2 cellular contexts compared by ENCODE assay signal in the genomic region with DNA sequence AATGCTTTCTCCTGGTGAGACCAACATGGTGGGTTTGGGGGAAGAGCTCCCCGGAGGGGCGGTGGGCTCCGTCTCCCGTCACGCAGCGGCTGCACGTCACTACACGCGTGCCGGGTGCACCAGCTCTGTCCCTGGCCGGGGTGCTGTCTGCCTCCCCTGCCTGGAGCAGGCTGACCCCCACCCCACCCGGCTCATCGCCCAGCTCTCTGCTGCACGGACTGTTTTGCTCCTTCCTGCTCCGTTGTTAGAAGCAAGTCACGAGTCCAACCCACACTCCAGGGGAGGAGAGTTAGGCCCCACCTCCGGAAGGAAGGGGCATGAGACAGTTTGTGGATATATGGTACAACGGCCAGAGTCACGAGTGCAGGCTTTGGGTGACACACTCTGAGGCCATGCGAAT.
TF ChIP-seq lines count a peak whose summit lies in the region.

No MANE protein-coding gene starts in this region.

TF ChIP-seq in HEK293T, 16 proteins besides CTCF, POLR2A, EP300 and RAD21 (continued from another document):
- TF ChIP-seq SUZ12 (IDR thresholded peaks at IDR 0.05), result no peak
- no peak for TF ChIP-seq SP1 (IDR thresholded peaks at IDR 0.05)
- TF ChIP-seq LEF1 (IDR thresholded peaks at IDR 0.05; ENCODE audit: borderline replicate concordance), result no peak
- TF ChIP-seq, protein P1, sequence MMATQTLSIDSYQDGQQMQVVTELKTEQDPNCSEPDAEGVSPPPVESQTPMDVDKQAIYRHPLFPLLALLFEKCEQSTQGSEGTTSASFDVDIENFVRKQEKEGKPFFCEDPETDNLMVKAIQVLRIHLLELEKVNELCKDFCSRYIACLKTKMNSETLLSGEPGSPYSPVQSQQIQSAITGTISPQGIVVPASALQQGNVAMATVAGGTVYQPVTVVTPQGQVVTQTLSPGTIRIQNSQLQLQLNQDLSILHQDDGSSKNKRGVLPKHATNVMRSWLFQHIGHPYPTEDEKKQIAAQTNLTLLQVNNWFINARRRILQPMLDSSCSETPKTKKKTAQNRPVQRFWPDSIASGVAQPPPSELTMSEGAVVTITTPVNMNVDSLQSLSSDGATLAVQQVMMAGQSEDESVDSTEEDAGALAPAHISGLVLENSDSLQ (IDR thresholded peaks at IDR 0.05), result no peak

TF ChIP-seq in GM23338, 12 proteins besides CTCF, POLR2A, EP300 and RAD21 (continued from another document):
- TF ChIP-seq JUNB (IDR thresholded peaks at IDR 0.05; ENCODE audit: unreplicated experiment), result no peak
- no peak for TF ChIP-seq EZH2phosphoT487 (IDR thresholded peaks at IDR 0.05; ENCODE audit: unreplicated experiment)
- TF ChIP-seq, protein P2, sequence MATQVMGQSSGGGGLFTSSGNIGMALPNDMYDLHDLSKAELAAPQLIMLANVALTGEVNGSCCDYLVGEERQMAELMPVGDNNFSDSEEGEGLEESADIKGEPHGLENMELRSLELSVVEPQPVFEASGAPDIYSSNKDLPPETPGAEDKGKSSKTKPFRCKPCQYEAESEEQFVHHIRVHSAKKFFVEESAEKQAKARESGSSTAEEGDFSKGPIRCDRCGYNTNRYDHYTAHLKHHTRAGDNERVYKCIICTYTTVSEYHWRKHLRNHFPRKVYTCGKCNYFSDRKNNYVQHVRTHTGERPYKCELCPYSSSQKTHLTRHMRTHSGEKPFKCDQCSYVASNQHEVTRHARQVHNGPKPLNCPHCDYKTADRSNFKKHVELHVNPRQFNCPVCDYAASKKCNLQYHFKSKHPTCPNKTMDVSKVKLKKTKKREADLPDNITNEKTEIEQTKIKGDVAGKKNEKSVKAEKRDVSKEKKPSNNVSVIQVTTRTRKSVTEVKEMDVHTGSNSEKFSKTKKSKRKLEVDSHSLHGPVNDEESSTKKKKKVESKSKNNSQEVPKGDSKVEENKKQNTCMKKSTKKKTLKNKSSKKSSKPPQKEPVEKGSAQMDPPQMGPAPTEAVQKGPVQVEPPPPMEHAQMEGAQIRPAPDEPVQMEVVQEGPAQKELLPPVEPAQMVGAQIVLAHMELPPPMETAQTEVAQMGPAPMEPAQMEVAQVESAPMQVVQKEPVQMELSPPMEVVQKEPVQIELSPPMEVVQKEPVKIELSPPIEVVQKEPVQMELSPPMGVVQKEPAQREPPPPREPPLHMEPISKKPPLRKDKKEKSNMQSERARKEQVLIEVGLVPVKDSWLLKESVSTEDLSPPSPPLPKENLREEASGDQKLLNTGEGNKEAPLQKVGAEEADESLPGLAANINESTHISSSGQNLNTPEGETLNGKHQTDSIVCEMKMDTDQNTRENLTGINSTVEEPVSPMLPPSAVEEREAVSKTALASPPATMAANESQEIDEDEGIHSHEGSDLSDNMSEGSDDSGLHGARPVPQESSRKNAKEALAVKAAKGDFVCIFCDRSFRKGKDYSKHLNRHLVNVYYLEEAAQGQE (IDR thresholded peaks at IDR 0.05; ENCODE audit: unreplicated experiment), result no peak
- no peak for TF ChIP-seq NANOG (IDR thresholded peaks at IDR 0.05; ENCODE audit: borderline replicate concordance)
- TF ChIP-seq, protein P3, sequence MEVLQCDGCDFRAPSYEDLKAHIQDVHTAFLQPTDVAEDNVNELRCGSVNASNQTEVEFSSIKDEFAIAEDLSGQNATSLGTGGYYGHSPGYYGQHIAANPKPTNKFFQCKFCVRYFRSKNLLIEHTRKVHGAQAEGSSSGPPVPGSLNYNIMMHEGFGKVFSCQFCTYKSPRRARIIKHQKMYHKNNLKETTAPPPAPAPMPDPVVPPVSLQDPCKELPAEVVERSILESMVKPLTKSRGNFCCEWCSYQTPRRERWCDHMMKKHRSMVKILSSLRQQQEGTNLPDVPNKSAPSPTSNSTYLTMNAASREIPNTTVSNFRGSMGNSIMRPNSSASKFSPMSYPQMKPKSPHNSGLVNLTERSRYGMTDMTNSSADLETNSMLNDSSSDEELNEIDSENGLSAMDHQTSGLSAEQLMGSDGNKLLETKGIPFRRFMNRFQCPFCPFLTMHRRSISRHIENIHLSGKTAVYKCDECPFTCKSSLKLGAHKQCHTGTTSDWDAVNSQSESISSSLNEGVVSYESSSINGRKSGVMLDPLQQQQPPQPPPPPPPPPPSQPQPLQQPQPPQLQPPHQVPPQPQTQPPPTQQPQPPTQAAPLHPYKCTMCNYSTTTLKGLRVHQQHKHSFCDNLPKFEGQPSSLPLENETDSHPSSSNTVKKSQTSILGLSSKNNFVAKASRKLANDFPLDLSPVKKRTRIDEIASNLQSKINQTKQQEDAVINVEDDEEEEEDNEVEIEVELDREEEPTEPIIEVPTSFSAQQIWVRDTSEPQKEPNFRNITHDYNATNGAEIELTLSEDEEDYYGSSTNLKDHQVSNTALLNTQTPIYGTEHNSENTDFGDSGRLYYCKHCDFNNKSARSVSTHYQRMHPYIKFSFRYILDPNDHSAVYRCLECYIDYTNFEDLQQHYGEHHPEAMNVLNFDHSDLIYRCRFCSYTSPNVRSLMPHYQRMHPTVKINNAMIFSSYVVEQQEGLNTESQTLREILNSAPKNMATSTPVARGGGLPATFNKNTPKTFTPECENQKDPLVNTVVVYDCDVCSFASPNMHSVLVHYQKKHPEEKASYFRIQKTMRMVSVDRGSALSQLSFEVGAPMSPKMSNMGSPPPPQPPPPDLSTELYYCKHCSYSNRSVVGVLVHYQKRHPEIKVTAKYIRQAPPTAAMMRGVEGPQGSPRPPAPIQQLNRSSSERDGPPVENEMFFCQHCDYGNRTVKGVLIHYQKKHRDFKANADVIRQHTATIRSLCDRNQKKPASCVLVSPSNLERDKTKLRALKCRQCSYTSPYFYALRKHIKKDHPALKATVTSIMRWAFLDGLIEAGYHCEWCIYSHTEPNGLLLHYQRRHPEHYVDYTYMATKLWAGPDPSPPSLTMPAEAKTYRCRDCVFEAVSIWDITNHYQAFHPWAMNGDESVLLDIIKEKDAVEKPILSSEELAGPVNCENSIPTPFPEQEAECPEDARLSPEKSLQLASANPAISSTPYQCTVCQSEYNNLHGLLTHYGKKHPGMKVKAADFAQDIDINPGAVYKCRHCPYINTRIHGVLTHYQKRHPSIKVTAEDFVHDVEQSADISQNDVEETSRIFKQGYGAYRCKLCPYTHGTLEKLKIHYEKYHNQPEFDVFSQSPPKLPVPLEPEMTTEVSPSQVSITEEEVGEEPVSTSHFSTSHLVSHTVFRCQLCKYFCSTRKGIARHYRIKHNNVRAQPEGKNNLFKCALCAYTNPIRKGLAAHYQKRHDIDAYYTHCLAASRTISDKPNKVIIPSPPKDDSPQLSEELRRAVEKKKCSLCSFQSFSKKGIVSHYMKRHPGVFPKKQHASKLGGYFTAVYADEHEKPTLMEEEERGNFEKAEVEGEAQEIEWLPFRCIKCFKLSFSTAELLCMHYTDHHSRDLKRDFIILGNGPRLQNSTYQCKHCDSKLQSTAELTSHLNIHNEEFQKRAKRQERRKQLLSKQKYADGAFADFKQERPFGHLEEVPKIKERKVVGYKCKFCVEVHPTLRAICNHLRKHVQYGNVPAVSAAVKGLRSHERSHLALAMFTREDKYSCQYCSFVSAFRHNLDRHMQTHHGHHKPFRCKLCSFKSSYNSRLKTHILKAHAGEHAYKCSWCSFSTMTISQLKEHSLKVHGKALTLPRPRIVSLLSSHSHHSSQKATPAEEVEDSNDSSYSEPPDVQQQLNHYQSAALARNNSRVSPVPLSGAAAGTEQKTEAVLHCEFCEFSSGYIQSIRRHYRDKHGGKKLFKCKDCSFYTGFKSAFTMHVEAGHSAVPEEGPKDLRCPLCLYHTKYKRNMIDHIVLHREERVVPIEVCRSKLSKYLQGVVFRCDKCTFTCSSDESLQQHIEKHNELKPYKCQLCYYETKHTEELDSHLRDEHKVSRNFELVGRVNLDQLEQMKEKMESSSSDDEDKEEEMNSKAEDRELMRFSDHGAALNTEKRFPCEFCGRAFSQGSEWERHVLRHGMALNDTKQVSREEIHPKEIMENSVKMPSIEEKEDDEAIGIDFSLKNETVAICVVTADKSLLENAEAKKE (CRISPR knock-in tag; IDR thresholded peaks at IDR 0.05), result no peak
- TF ChIP-seq ZNF331 (CRISPR knock-in tag; IDR thresholded peaks at IDR 0.05; ENCODE audit: low read depth), result no peak
- no peak for TF ChIP-seq EZH2 (IDR thresholded peaks at IDR 0.05; ENCODE audit: low read depth, unreplicated experiment)
- no peak for TF ChIP-seq ZNF114 (CRISPR knock-in tag; IDR thresholded peaks at IDR 0.05)
TF ChIP-seq in GM23338: peak in this region for 0.
